Comparison of ENCODE assay signal across 24 cellular contexts in the genomic region with DNA sequence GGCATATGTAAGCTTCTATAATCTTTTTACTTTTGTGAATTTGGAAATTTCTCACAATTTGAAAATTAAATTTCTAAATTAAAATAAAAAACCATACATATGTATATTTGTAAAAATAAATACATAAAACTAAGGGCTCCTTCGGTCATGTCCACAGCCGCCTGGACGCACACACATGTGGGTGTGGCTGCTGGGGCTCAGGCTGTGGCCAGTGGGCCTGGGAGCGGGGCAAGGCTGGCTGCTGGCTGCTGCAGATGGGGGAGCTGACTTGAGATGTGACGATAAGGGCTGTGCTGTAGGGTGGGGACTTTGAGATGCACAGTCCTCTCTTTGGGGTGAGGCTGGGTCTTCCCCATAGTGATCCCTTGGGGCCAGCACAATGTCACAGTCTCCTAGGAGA.
"Had no signal": no experiment of that assay in that cellular context is flagged by ENCODE, and none has a peak within 500 bp of the region (broad histone marks: within the 10 kb centered on the region; RNA-seq: fewer than 3 reads in every experiment).

No MANE protein-coding gene starts in this region.

- DNase-seq: activated CD4-positive, alpha-beta T cell treated with anti-CD3 and anti-CD28 coated beads for 36 hours; activated CD4-positive, alpha-beta T cell treated with anti-CD3 and anti-CD28 coated beads, Interleukin-2, amount 50 U/mL, for 4 hours; activated effector memory CD4-positive, alpha-beta T cell treated with anti-CD3 and anti-CD28 coated beads, Interleukin-2, amount 50 U/mL, for 16 hours; adrenal gland; brain microvascular endothelial cell; caudate nucleus; dermis blood vessel endothelial cell; effector CD8-positive, alpha-beta T cell; head of caudate nucleus; left ventricle myocardium superior; mammary epithelial cell; pancreas; stimulated activated CD4-positive, alpha-beta T cell treated with anti-CD3 and anti-CD28 coated beads, Interleukin-1b, Interleukin-23, amount 100 ng/mL, for 48 hours; stimulated activated naive CD8-positive, alpha-beta T cell treated with anti-CD3 and anti-CD28 coated beads, Interleukin-15, amount 100 ng/mL, for 72 hours; T1000; transverse colon; uterus had no signal

- H3K4me3 ChIP-seq: adrenal gland, ascending aorta, esophagus muscularis mucosa, gastroesophageal sphincter, pancreas, transverse colon, uterus had no signal

- H3K9me3 Mint-ChIP-seq: activated naive CD4-positive, alpha-beta T cell treated with anti-CD3 and anti-CD28 coated beads, Interleukin-2, amount 50 U/mL, for 72 hours; natural killer cell treated with Interleukin-12 subunit alpha and Interleukin-12 subunit beta and Interleukin-15 and Interleukin-18, amount 100 ng/mL, for 72 hours; stimulated activated naive CD8-positive, alpha-beta T cell treated with anti-CD3 and anti-CD28 coated beads, Interleukin-15, amount 100 ng/mL, for 72 hours; WTC11 had no signal

- ATAC-seq: activated CD4-positive, alpha-beta T cell treated with anti-CD3 and anti-CD28 coated beads for 36 hours; activated naive CD4-positive, alpha-beta T cell treated with anti-CD3 and anti-CD28 coated beads, Interleukin-2, amount 50 U/mL, for 72 hours; gastroesophageal sphincter; left ventricle myocardium superior; natural killer cell treated with Interleukin-12 subunit alpha and Interleukin-12 subunit beta and Interleukin-15 and Interleukin-18, amount 100 ng/mL, for 72 hours; pancreas; right cardiac atrium; stimulated activated naive CD8-positive, alpha-beta T cell treated with anti-CD3 and anti-CD28 coated beads, Interleukin-15, amount 100 ng/mL, for 72 hours; WTC11 had no signal

- H3K9me3 ChIP-seq: adrenal gland, ascending aorta, esophagus muscularis mucosa, gastroesophageal sphincter, pancreas, transverse colon, uterus had no signal

- H3K27ac Mint-ChIP-seq: activated CD4-positive, alpha-beta T cell treated with anti-CD3 and anti-CD28 coated beads for 36 hours; natural killer cell treated with Interleukin-12 subunit alpha and Interleukin-12 subunit beta and Interleukin-15 and Interleukin-18, amount 100 ng/mL, for 72 hours had no signal

- H3K4me3 Mint-ChIP-seq: activated CD4-positive, alpha-beta T cell treated with anti-CD3 and anti-CD28 coated beads for 36 hours; natural killer cell treated with Interleukin-12 subunit alpha and Interleukin-12 subunit beta and Interleukin-15 and Interleukin-18, amount 100 ng/mL, for 72 hours; stimulated activated naive CD8-positive, alpha-beta T cell treated with anti-CD3 and anti-CD28 coated beads, Interleukin-15, amount 100 ng/mL, for 72 hours; WTC11 had no signal

- H3K27me3 Mint-ChIP-seq: activated CD4-positive, alpha-beta T cell treated with anti-CD3 and anti-CD28 coated beads for 36 hours; natural killer cell treated with Interleukin-12 subunit alpha and Interleukin-12 subunit beta and Interleukin-15 and Interleukin-18, amount 100 ng/mL, for 72 hours; stimulated activated naive CD8-positive, alpha-beta T cell treated with anti-CD3 and anti-CD28 coated beads, Interleukin-15, amount 100 ng/mL, for 72 hours had no signal

- H3K36me3 ChIP-seq: uterus had no signal

- H3K27me3 ChIP-seq: adrenal gland, ascending aorta, brain microvascular endothelial cell, esophagus muscularis mucosa, gastroesophageal sphincter, pancreas, transverse colon, uterus had no signal

- H3K27ac ChIP-seq: adrenal gland, ascending aorta, brain microvascular endothelial cell, esophagus muscularis mucosa, gastroesophageal sphincter, pancreas, transverse colon, uterus had no signal
